ENCODE assay signal across 28 cellular contexts in genomic region chr14:23793532-23793931, GRCh38.
"Had no signal": no experiment of that assay in that cellular context is flagged by ENCODE, and none has a peak within 500 bp of the region (broad histone marks: within the 10 kb centered on the region; RNA-seq: fewer than 3 reads in every experiment).

No MANE protein-coding gene starts in this region.

- H3K4me3 ChIP-seq: adrenal gland, breast epithelium, cardiac muscle cell, esophagus squamous epithelium had no signal

- H3K4me3 Mint-ChIP-seq: activated CD4-positive, alpha-beta memory T cell treated with anti-CD3 and anti-CD28 coated beads for 36 hours; activated CD8-positive, alpha-beta memory T cell treated with anti-CD3 and anti-CD28 coated beads, Interleukin-2, amount 10 ng/mL, durations not matched to agents 7 days and 5 days; activated CD8-positive, alpha-beta T cell treated with anti-CD3 and anti-CD28 coated beads, Interleukin-2, amount 10 ng/mL, durations not matched to agents 7 days and 5 days; activated naive CD4-positive, alpha-beta T cell treated with anti-CD3 and anti-CD28 coated beads for 36 hours; activated naive CD4-positive, alpha-beta T cell treated with anti-CD3 and anti-CD28 coated beads, Interleukin-2, amount 50 U/mL, for 24 hours; activated naive CD8-positive, alpha-beta T cell treated with anti-CD3 and anti-CD28 coated beads for 36 hours; activated naive CD8-positive, alpha-beta T cell treated with anti-CD3 and anti-CD28 coated beads, Interleukin-2, amount 50 U/mL, for 24 hours; activated T-helper 1 cell treated with anti-CD3 and anti-CD28 coated beads, Interleukin-12 subunit alpha, Interleukin-12 subunit beta, Interleukin-2, Interleukin-4 antibody, amounts not matched to agents 30 ng/mL and 10 ng/mL and 1 ng/mL, durations not matched to agents 14 hours and 24 hours and 36 hours; brain had no signal

- ATAC-seq: activated CD8-positive, alpha-beta memory T cell treated with anti-CD3 and anti-CD28 coated beads, Interleukin-2, amount 10 ng/mL, durations not matched to agents 7 days and 5 days; activated CD8-positive, alpha-beta T cell treated with anti-CD3 and anti-CD28 coated beads, Interleukin-2, amount 10 ng/mL, durations not matched to agents 7 days and 5 days; activated naive CD8-positive, alpha-beta T cell treated with anti-CD3 and anti-CD28 coated beads, Interleukin-2, amount 50 U/mL, for 24 hours had no signal

- H3K9me3 Mint-ChIP-seq: activated CD4-positive, alpha-beta memory T cell treated with anti-CD3 and anti-CD28 coated beads for 36 hours; activated naive CD4-positive, alpha-beta T cell treated with anti-CD3 and anti-CD28 coated beads for 36 hours; activated naive CD4-positive, alpha-beta T cell treated with anti-CD3 and anti-CD28 coated beads, Interleukin-2, amount 50 U/mL, for 24 hours; activated naive CD8-positive, alpha-beta T cell treated with anti-CD3 and anti-CD28 coated beads, Interleukin-2, amount 50 U/mL, for 24 hours; activated T-helper 1 cell treated with anti-CD3 and anti-CD28 coated beads, Interleukin-12 subunit alpha, Interleukin-12 subunit beta, Interleukin-2, Interleukin-4 antibody, amounts not matched to agents 30 ng/mL and 10 ng/mL and 1 ng/mL, durations not matched to agents 14 hours and 24 hours and 36 hours; activated T-helper 2 cell treated with anti-CD3 and anti-CD28 coated beads, Interferon-gamma antibody, Interleukin-2, Interleukin-4, amounts not matched to agents 10 μg/mL and 5 μg/mL and 100 μg/mL, durations not matched to agents 14 hours and 24 hours and 36 hours had no signal

- H3K4me1 Mint-ChIP-seq: activated CD8-positive, alpha-beta memory T cell treated with anti-CD3 and anti-CD28 coated beads, Interleukin-2, amount 10 ng/mL, durations not matched to agents 7 days and 5 days; activated naive CD4-positive, alpha-beta T cell treated with anti-CD3 and anti-CD28 coated beads, Interleukin-2, amount 50 U/mL, for 24 hours; activated naive CD8-positive, alpha-beta T cell treated with anti-CD3 and anti-CD28 coated beads for 36 hours; activated naive CD8-positive, alpha-beta T cell treated with anti-CD3 and anti-CD28 coated beads, Interleukin-2, amount 50 U/mL, for 24 hours; brain had no signal

- DNase-seq: activated CD4-positive, alpha-beta memory T cell treated with anti-CD3 and anti-CD28 coated beads for 36 hours; activated CD4-positive, alpha-beta T cell treated with anti-CD3 and anti-CD28 coated beads for 48 hours; activated CD4-positive, CD25-positive, alpha-beta regulatory T cell; activated CD8-positive, alpha-beta memory T cell treated with anti-CD3 and anti-CD28 coated beads, Interleukin-2, amount 10 ng/mL, durations not matched to agents 7 days and 5 days; activated CD8-positive, alpha-beta memory T cell treated with anti-CD3 and anti-CD28 coated beads, Interleukin-2, amount 50 U/mL, for 4 hours; activated CD8-positive, alpha-beta T cell treated with anti-CD3 and anti-CD28 coated beads, Interleukin-2, amount 10 ng/mL, durations not matched to agents 7 days and 5 days; activated effector memory CD4-positive, alpha-beta T cell treated with anti-CD3 and anti-CD28 coated beads, Interleukin-2, amount 50 U/mL, for 16 hours; activated naive CD4-positive, alpha-beta T cell treated with anti-CD3 and anti-CD28 coated beads for 36 hours; activated naive CD8-positive, alpha-beta T cell treated with anti-CD3 and anti-CD28 coated beads for 36 hours; activated naive CD8-positive, alpha-beta T cell treated with anti-CD3 and anti-CD28 coated beads, Interleukin-2, amount 50 U/mL, for 24 hours; activated T-cell treated with anti-CD3 and anti-CD28 coated beads, Interleukin-2, amount 50 U/mL, for 1 hour; activated T-cell treated with anti-CD3 and anti-CD28 coated beads, Interleukin-2, amount 50 U/mL, for 48 hours; adrenal gland; amygdala; aorta; central memory CD4-positive, alpha-beta T cell; effector CD8-positive, alpha-beta T cell; esophagus squamous epithelium; T-helper 2 cell had no signal

- H3K4me1 ChIP-seq: adrenal gland, breast epithelium, esophagus squamous epithelium had no signal

- H3K36me3 ChIP-seq: adrenal gland, breast epithelium, cardiac muscle cell, esophagus squamous epithelium had no signal

- H3K27me3 ChIP-seq: adrenal gland, breast epithelium, cardiac muscle cell, esophagus squamous epithelium had no signal

- H3K27ac Mint-ChIP-seq: activated CD4-positive, alpha-beta memory T cell treated with anti-CD3 and anti-CD28 coated beads for 36 hours; activated CD8-positive, alpha-beta memory T cell treated with anti-CD3 and anti-CD28 coated beads, Interleukin-2, amount 10 ng/mL, durations not matched to agents 7 days and 5 days; activated CD8-positive, alpha-beta T cell treated with anti-CD3 and anti-CD28 coated beads, Interleukin-2, amount 10 ng/mL, durations not matched to agents 7 days and 5 days; activated naive CD4-positive, alpha-beta T cell treated with anti-CD3 and anti-CD28 coated beads for 36 hours; activated naive CD4-positive, alpha-beta T cell treated with anti-CD3 and anti-CD28 coated beads, Interleukin-2, amount 50 U/mL, for 24 hours; activated naive CD8-positive, alpha-beta T cell treated with anti-CD3 and anti-CD28 coated beads for 36 hours; activated naive CD8-positive, alpha-beta T cell treated with anti-CD3 and anti-CD28 coated beads, Interleukin-2, amount 50 U/mL, for 24 hours; activated T-helper 1 cell treated with anti-CD3 and anti-CD28 coated beads, Interleukin-12 subunit alpha, Interleukin-12 subunit beta, Interleukin-2, Interleukin-4 antibody, amounts not matched to agents 30 ng/mL and 10 ng/mL and 1 ng/mL, durations not matched to agents 14 hours and 24 hours and 36 hours; activated T-helper 2 cell treated with anti-CD3 and anti-CD28 coated beads, Interferon-gamma antibody, Interleukin-2, Interleukin-4, amounts not matched to agents 10 μg/mL and 5 μg/mL and 100 μg/mL, durations not matched to agents 14 hours and 24 hours and 36 hours; brain had no signal

- H3K27ac ChIP-seq: adrenal gland, breast epithelium, cardiac muscle cell, epithelial cell of prostate, esophagus squamous epithelium had no signal

- H3K9me3 ChIP-seq: adrenal gland, breast epithelium had no signal

- FAIRE-seq: endometrium, endothelial cell of umbilical vein had no signal

- H3K36me3 Mint-ChIP-seq: activated CD4-positive, alpha-beta memory T cell treated with anti-CD3 and anti-CD28 coated beads for 36 hours; activated CD8-positive, alpha-beta memory T cell treated with anti-CD3 and anti-CD28 coated beads, Interleukin-2, amount 10 ng/mL, durations not matched to agents 7 days and 5 days; brain had no signal
